8 cellular contexts compared by ENCODE assay signal in genomic region chr5:176533390-176533789, GRCh38. TPM values are rescaled to one million over a fixed set of nuclear protein-coding genes. Genes with fewer than 3 reads are reported as not detected.
DNase-seq lines count a peak whose midpoint lies in the region; ATAC-seq and TF ChIP-seq lines count a peak whose summit lies in the region.

No MANE protein-coding gene starts in this region.

- peaks cover 28% of the 10 kb centered on the region for H3K36me3 ChIP-seq in CD4-positive, CD25-positive, alpha-beta regulatory T cell (ENCODE audit: control insufficient read depth, insufficient read depth, low read length)

- no peaks in the 10 kb centered on the region for H3K27me3 ChIP-seq in CD4-positive, CD25-positive, alpha-beta regulatory T cell (ENCODE audit: control insufficient read depth, insufficient read depth, low read length)

- peak overlapping the region; percentile 93 to 98 (median 98) for H3K4me3 Mint-ChIP-seq in CD4-positive, CD25-positive, alpha-beta regulatory T cell
- H3K4me3 Mint-ChIP-seq in dendritic cell treated with granulocyte-macrophage colony-stimulating factor and Interleukin-4, amounts not matched to agents 40 ng/mL and 50 ng/mL, for 4 days, result peak overlapping the region; percentile 94
- peak overlapping the region; percentile 100 for H3K4me3 Mint-ChIP-seq in neural crest cell

- peaks cover 0 to 2% (median 0%) of the 10 kb centered on the region in 7 donors for H3K9me3 Mint-ChIP-seq in CD4-positive, CD25-positive, alpha-beta regulatory T cell
- no peaks in the 10 kb centered on the region for H3K9me3 Mint-ChIP-seq in dendritic cell treated with granulocyte-macrophage colony-stimulating factor and Interleukin-4, amounts not matched to agents 40 ng/mL and 50 ng/mL, for 4 days
- no peaks in the 10 kb centered on the region for H3K9me3 Mint-ChIP-seq in neural crest cell

- peak overlapping the region; percentile 100 for H3K27ac ChIP-seq in CD4-positive, CD25-positive, alpha-beta regulatory T cell (ENCODE audit: insufficient read depth, low read length, poor library complexity, severe bottlenecking)

- no peaks in the 10 kb centered on the region for H3K9me3 ChIP-seq in CD4-positive, CD25-positive, alpha-beta regulatory T cell (ENCODE audit: control insufficient read depth in 2 of 2, low read length in 2 of 2)

- peaks cover 27% of the 10 kb centered on the region for H3K36me3 Mint-ChIP-seq in CD4-positive, CD25-positive, alpha-beta regulatory T cell
- peaks cover 87% of the 10 kb centered on the region for H3K36me3 Mint-ChIP-seq in dendritic cell treated with granulocyte-macrophage colony-stimulating factor and Interleukin-4, amounts not matched to agents 40 ng/mL and 50 ng/mL, for 4 days (ENCODE audit: low read depth)
- H3K36me3 Mint-ChIP-seq in neural crest cell (ENCODE audit: low read depth), result peaks cover 7% of the 10 kb centered on the region

- no peak for TF ChIP-seq CTCF in neural crest cell (conservative IDR thresholded peaks at IDR 0.05)

- peak in 1 of 3 donors; percentile 24 for DNase-seq in CD4-positive, CD25-positive, alpha-beta regulatory T cell
- DNase-seq in NOMO-1 treated with dmso at 0.1 percent for 144 hours (lab: John Stamatoyannopoulos, UW; ENCODE audit: unreplicated experiment), result peak; percentile 67
- no peak for DNase-seq in neural crest cell (ENCODE audit: low read depth, low spot score)
- no peak for DNase-seq in OCI-M2 (lab: John Stamatoyannopoulos, UW; ENCODE audit: unreplicated experiment)
- DNase-seq in NCI-H774 (lab: John Stamatoyannopoulos, UW), result no peak
- DNase-seq in effector CD4-positive, alpha-beta T cell, result no peak

- H3K4me3 ChIP-seq in CD4-positive, CD25-positive, alpha-beta regulatory T cell (ENCODE audit: low read depth, low read length), result peak overlapping the region; percentile 86

- intact Hi-C loops in dendritic cell treated with granulocyte-macrophage colony-stimulating factor and Interleukin-4, amounts not matched to agents 40 ng/mL and 50 ng/mL, for 4 days (cut with micrococcal nuclease), result loop anchor here (10.0 kb wide), 2 partner anchors 119 to 149 kb away; partner anchors contain the start of genes CLTB, HIGD2A and NOP16

- peaks cover 81% of the 10 kb centered on the region for H3K4me1 ChIP-seq in CD4-positive, CD25-positive, alpha-beta regulatory T cell (ENCODE audit: control insufficient read depth, insufficient read depth, low read length, poor library complexity, severe bottlenecking)

- ATAC-seq in CD4-positive, CD25-positive, alpha-beta regulatory T cell (ENCODE audit: low read depth in 2 of 2), result no peak
- ATAC-seq in HG03097 (IDR thresholded peaks at IDR 0.05; ENCODE audit: low FRiP score, unreplicated experiment), result no peak

- H3K27me3 Mint-ChIP-seq in CD4-positive, CD25-positive, alpha-beta regulatory T cell, result peaks cover 12% of the 10 kb centered on the region
- no peaks in the 10 kb centered on the region for H3K27me3 Mint-ChIP-seq in dendritic cell treated with granulocyte-macrophage colony-stimulating factor and Interleukin-4, amounts not matched to agents 40 ng/mL and 50 ng/mL, for 4 days
- peaks cover 8% of the 10 kb centered on the region for H3K27me3 Mint-ChIP-seq in neural crest cell (ENCODE audit: low read depth)

- peak overlapping the region; percentile 95 to 100 (median 98) for H3K27ac Mint-ChIP-seq in CD4-positive, CD25-positive, alpha-beta regulatory T cell
- H3K27ac Mint-ChIP-seq in dendritic cell treated with granulocyte-macrophage colony-stimulating factor and Interleukin-4, amounts not matched to agents 40 ng/mL and 50 ng/mL, for 4 days, result peak overlapping the region; percentile 96
- no peak overlapping the region for H3K27ac Mint-ChIP-seq in neural crest cell (ENCODE audit: unreplicated experiment)

- peaks cover 11 to 53% (median 37%) of the 10 kb centered on the region in 4 donors for H3K4me1 Mint-ChIP-seq in CD4-positive, CD25-positive, alpha-beta regulatory T cell
- peaks cover 50% of the 10 kb centered on the region for H3K4me1 Mint-ChIP-seq in dendritic cell treated with granulocyte-macrophage colony-stimulating factor and Interleukin-4, amounts not matched to agents 40 ng/mL and 50 ng/mL, for 4 days (ENCODE audit: low read depth)
- H3K4me1 Mint-ChIP-seq in neural crest cell, result peaks cover 40% of the 10 kb centered on the region

RNA-seq across cellular contexts. Expression of gene RNF44, which starts 3.8 kb away (rescaled TPM):
- 268 TPM for total RNA-seq in CD4-positive, CD25-positive, alpha-beta regulatory T cell
- 1 to 10 TPM; 2.3 to 4.3 (median 3.4) TPM for polyA plus RNA-seq in CD4-positive, CD25-positive, alpha-beta regulatory T cell
- total RNA-seq in neural crest cell, result 93.8 and 97.1 TPM in 2 replicates

RNA-seq across cellular contexts. Expression of gene CDHR2, which starts 15.8 kb away (rescaled TPM):
- 1.3 TPM for total RNA-seq in CD4-positive, CD25-positive, alpha-beta regulatory T cell
- not detected for polyA plus RNA-seq in CD4-positive, CD25-positive, alpha-beta regulatory T cell
- not detected in 2 replicates for total RNA-seq in neural crest cell
